7 cellular contexts compared by ENCODE assay signal in the genomic region with DNA sequence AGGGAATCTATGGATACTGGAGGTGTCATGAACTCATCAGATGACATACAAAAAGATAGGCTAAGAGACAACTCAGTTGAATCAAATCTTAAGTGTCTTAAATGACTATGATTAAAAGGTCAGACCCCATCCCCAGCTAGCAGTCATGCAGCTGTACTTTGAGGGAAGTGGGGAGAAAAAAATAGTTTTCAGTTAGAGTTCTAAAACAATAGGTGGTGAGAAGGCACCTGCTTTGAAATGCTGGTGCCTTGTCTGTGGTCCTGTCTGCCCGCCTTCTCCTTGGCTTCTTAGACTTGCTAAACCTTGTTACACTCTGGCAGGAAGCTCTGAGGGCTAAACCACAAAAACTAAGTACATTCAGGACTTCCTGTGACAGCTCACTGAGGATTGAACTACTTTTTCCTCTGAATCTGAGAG. TPM values are rescaled to one million over a fixed set of nuclear protein-coding genes. Genes with fewer than 3 reads are reported as not detected.
DNase-seq lines count a peak whose midpoint lies in the region; ATAC-seq and TF ChIP-seq lines count a peak whose summit lies in the region.

No MANE protein-coding gene starts in this region.

- H3K27ac ChIP-seq in transverse colon, result peak overlapping the region; percentile 17 to 37 (median 26)

- peaks cover 17% of the 10 kb centered on the region for H3K9me3 Mint-ChIP-seq in T-helper 1 cell treated with Interleukin-12 subunit alpha and Interleukin-12 subunit beta and Interleukin-4 antibody, amounts not matched to agents 30 μg/mL and 1 μg/mL, for 36 hours
- no peaks in the 10 kb centered on the region for H3K9me3 Mint-ChIP-seq in central memory CD8-positive, alpha-beta T cell

- peaks cover 63% of the 10 kb centered on the region for H3K36me3 Mint-ChIP-seq in T-helper 1 cell treated with Interleukin-12 subunit alpha and Interleukin-12 subunit beta and Interleukin-4 antibody, amounts not matched to agents 30 μg/mL and 1 μg/mL, for 36 hours (ENCODE audit: low read depth)
- peaks cover 64% of the 10 kb centered on the region for H3K36me3 Mint-ChIP-seq in central memory CD8-positive, alpha-beta T cell (ENCODE audit: insufficient read depth)

- DNase-seq in GM19238 (ENCODE audit: insufficient read length, low spot score) (peak; percentile 31), transverse colon (peak; percentile 37), HEK293T (ENCODE audit: extremely low spot score) (no peak), DMS53 (lab: John Stamatoyannopoulos, UW) (no peak)
- DNase-seq in central memory CD8-positive, alpha-beta T cell (ENCODE audit: low spot score in 2 of 2), result peak in 1 of 2 donors; percentile 74

- in situ Hi-C loops in transverse colon (cut with MboI; ENCODE audit: low pct_ligation_motif_present in 1 of 4, low pct_unique_long_range_greater_than_20kb in 1 of 4, low sequenced_read_pairs in 3 of 4), result no loop called here

- H3K4me1 Mint-ChIP-seq in T-helper 1 cell treated with Interleukin-12 subunit alpha and Interleukin-12 subunit beta and Interleukin-4 antibody, amounts not matched to agents 30 μg/mL and 1 μg/mL, for 36 hours (ENCODE audit: low read depth), result peaks cover 79% of the 10 kb centered on the region
- H3K4me1 Mint-ChIP-seq in central memory CD8-positive, alpha-beta T cell, result peaks cover 84% of the 10 kb centered on the region

- H3K27me3 ChIP-seq in transverse colon, result no peaks in the 10 kb centered on the region

- no peaks in the 10 kb centered on the region for H3K9me3 ChIP-seq in transverse colon

- peak overlapping the region; percentile 63 for H3K4me3 Mint-ChIP-seq in T-helper 1 cell treated with Interleukin-12 subunit alpha and Interleukin-12 subunit beta and Interleukin-4 antibody, amounts not matched to agents 30 μg/mL and 1 μg/mL, for 36 hours
- H3K4me3 Mint-ChIP-seq in central memory CD8-positive, alpha-beta T cell, result peak overlapping the region; percentile 96

- no peak for TF ChIP-seq CTCF in transverse colon (IDR thresholded peaks at IDR 0.05)

- POLR2A ChIA-PET in HEK293T (lab: Yijun Ruan, JAX), result no interaction called here

- peak; percentile 90 for ATAC-seq in HG03064 (IDR thresholded peaks at IDR 0.05; ENCODE audit: low read depth, unreplicated experiment)
- ATAC-seq in central memory CD8-positive, alpha-beta T cell (replicated peaks; ENCODE audit: extremely low read depth, poor library complexity, severe bottlenecking), result peak; percentile 88

- TF ChIP-seq EP300 in transverse colon (IDR thresholded peaks at IDR 0.05; ENCODE audit: low read depth), result no peak

- no peaks in the 10 kb centered on the region for H3K4me1 ChIP-seq in transverse colon

- H3K27ac Mint-ChIP-seq in T-helper 1 cell treated with Interleukin-12 subunit alpha and Interleukin-12 subunit beta and Interleukin-4 antibody, amounts not matched to agents 30 μg/mL and 1 μg/mL, for 36 hours, result peak overlapping the region; percentile 99
- H3K27ac Mint-ChIP-seq in central memory CD8-positive, alpha-beta T cell (ENCODE audit: low read depth), result peak overlapping the region; percentile 98

- H3K4me3 ChIP-seq in transverse colon, result no peak overlapping the region

- intact Hi-C loops in transverse colon (cut with DNase I; ENCODE audit: low total_unique reads), result no loop called here

- H3K36me3 ChIP-seq in transverse colon, result no peaks in the 10 kb centered on the region

- H3K27me3 Mint-ChIP-seq in T-helper 1 cell treated with Interleukin-12 subunit alpha and Interleukin-12 subunit beta and Interleukin-4 antibody, amounts not matched to agents 30 μg/mL and 1 μg/mL, for 36 hours (ENCODE audit: low read depth), result no peaks in the 10 kb centered on the region
- H3K27me3 Mint-ChIP-seq in central memory CD8-positive, alpha-beta T cell, result no peaks in the 10 kb centered on the region

- TF ChIP-seq POLR2A in transverse colon (IDR thresholded peaks at IDR 0.05), result no peak

- WGBS in transverse colon (ENCODE audit: low coverage in 1 of 2), 2 donors, result 65% methylated on average over 1 of the region's 1 CpG; no CpG with 5 or more reads in 1 of the 2 donors

- CTCF ChIA-PET in HEK293T (lab: Yijun Ruan, JAX), result interaction anchor here (0.6 kb wide), 1 partner anchor 706 kb away, joined by 3 read pairs; no protein-coding TSS in a partner anchor

TF ChIP-seq in HEK293T, 16 proteins besides CTCF, POLR2A, EP300 and RAD21:
- TF ChIP-seq LEF1 (IDR thresholded peaks at IDR 0.05; ENCODE audit: borderline replicate concordance) (no peak), FOXM1 (IDR thresholded peaks at IDR 0.05; ENCODE audit: borderline replicate concordance) (no peak), SUZ12 (IDR thresholded peaks at IDR 0.05) (no peak), ARNT (IDR thresholded peaks at IDR 0.05) (no peak), ELF4 (IDR thresholded peaks at IDR 0.05) (no peak), HDGF (IDR thresholded peaks at IDR 0.05; ENCODE audit: borderline replicate concordance) (no peak), ZNF384 (IDR thresholded peaks at IDR 0.05) (no peak), TARDBP (IDR thresholded peaks at IDR 0.05) (no peak), FOXA1 (IDR thresholded peaks at IDR 0.05) (no peak), L3MBTL2 (conservative IDR thresholded peaks at IDR 0.05) (no peak)

RNA-seq across cellular contexts. Expression of a gene that starts 15.3 kb away (rescaled TPM):
- 1 to 10 TPM in 3 of 4 donors, not detected in 1; 5.0 to 8.7 (median 6.3) TPM for total RNA-seq in transverse colon

Comparison
In these comparisons a context has a peak if more than half of its experiments do, and no peak if none do; other contexts are left out.
1. DNase-seq: peak in GM19238 (single experiment) and transverse colon (single experiment); none in HEK293T (single experiment) and DMS53 (single experiment).